Comparison of ENCODE assay signal across 13 cellular contexts in the genomic region with DNA sequence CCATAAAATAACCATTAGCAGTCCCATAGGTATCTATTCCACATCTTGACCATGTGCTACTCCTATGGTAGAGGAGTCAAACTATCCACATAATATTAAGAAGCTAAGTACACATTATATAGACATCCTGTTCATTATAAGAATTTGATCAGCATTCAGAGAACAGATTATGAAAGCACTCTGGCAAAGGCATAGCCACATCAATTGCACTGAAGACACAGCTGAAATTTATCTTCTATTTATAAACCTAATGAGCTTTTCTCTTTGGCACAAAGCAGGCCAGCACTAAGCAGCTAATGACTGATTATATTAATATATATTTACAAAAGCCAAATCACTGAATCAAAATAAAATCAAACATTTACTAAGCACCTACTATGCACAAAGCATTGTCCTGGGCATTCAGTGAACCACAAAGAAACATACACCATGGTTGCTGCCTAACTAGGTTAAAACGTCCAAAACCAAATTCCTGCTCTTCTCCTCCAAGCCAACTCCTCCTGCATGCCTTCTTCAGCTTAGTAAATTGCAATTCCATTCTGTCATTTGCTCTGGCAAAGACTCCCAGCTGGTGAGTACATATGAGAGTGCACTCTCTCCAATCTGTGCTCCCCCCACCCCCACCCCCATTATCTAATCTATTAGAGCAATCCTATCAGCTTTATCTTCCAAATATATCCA.
DNase-seq lines count a peak whose midpoint lies in the region; ATAC-seq and TF ChIP-seq lines count a peak whose summit lies in the region.
"Had no signal": no experiment of that assay in that cellular context is flagged by ENCODE, and none has a peak within 500 bp of the region (broad histone marks: within the 10 kb centered on the region; RNA-seq: fewer than 3 reads in every experiment).

No MANE protein-coding gene starts in this region.

- H3K27ac ChIP-seq in CD4-positive, CD25-positive, alpha-beta regulatory T cell (ENCODE audit: insufficient read depth, low read length, poor library complexity, severe bottlenecking), result peak overlapping the region; percentile 44
- H3K27ac ChIP-seq in VCaP, result peak overlapping the region; percentile 39; the same call in 1 of the 2 replicates
- H3K27ac ChIP-seq in Peyer's patch, result no peak overlapping the region
- H3K27ac ChIP-seq: SK-N-MC had no signal

- TF ChIP-seq POLR2A in Peyer's patch (IDR thresholded peaks at IDR 0.05), result no peak

- H3K36me3 ChIP-seq in CD4-positive, CD25-positive, alpha-beta regulatory T cell (ENCODE audit: control insufficient read depth, insufficient read depth, low read length), result peaks cover 11% of the 10 kb centered on the region
- no peaks in the 10 kb centered on the region for H3K36me3 ChIP-seq in Peyer's patch

- ATAC-seq in CD4-positive, CD25-positive, alpha-beta regulatory T cell (ENCODE audit: low read depth in 2 of 2), result peak; percentile 31 to 69
- no peak for ATAC-seq in HG02870 (IDR thresholded peaks at IDR 0.05; ENCODE audit: unreplicated experiment)
- ATAC-seq: stimulated activated naive B cell treated with anti-CD40 and anti-IgM and Interleukin-4, amounts not matched to agents 10 μg/mL and 1 μg/mL and 100 μg/mL, for 72 hours had no signal

- peaks cover 44% of the 10 kb centered on the region for H3K4me1 ChIP-seq in CD4-positive, CD25-positive, alpha-beta regulatory T cell (ENCODE audit: control insufficient read depth, insufficient read depth, low read length, poor library complexity, severe bottlenecking)
- no peaks in the 10 kb centered on the region for H3K4me1 ChIP-seq in Peyer's patch

- H3K36me3 Mint-ChIP-seq in CD4-positive, CD25-positive, alpha-beta regulatory T cell, result peaks cover 21% of the 10 kb centered on the region

- peak overlapping the region; percentile 6 for H3K4me3 ChIP-seq in CD4-positive, CD25-positive, alpha-beta regulatory T cell (ENCODE audit: low read depth, low read length)
- H3K4me3 ChIP-seq in fibroblast of pulmonary artery (replicated peaks; ENCODE audit: low read depth, low read length) (no peak overlapping the region), Peyer's patch (no peak overlapping the region)
- H3K4me3 ChIP-seq: SK-N-MC had no signal

- peaks cover 20 to 34% (median 23%) of the 10 kb centered on the region in 4 donors for H3K4me1 Mint-ChIP-seq in CD4-positive, CD25-positive, alpha-beta regulatory T cell

- no peak overlapping the region for H3K27ac Mint-ChIP-seq in CD4-positive, CD25-positive, alpha-beta regulatory T cell
- H3K27ac Mint-ChIP-seq: dendritic cell treated with granulocyte-macrophage colony-stimulating factor and Interleukin-4, amounts not matched to agents 40 ng/mL and 50 ng/mL, for 4 days; stimulated activated naive B cell treated with anti-CD40 and anti-IgM and Interleukin-4, amounts not matched to agents 10 μg/mL and 1 μg/mL and 100 μg/mL, for 72 hours had no signal

- H3K4me3 Mint-ChIP-seq in CD4-positive, CD25-positive, alpha-beta regulatory T cell, result no peak overlapping the region
- H3K4me3 Mint-ChIP-seq: dendritic cell treated with granulocyte-macrophage colony-stimulating factor and Interleukin-4, amounts not matched to agents 40 ng/mL and 50 ng/mL, for 4 days; stimulated activated naive B cell treated with anti-CD40 and anti-IgM and Interleukin-4, amounts not matched to agents 10 μg/mL and 1 μg/mL and 100 μg/mL, for 72 hours had no signal

- no peaks in the 10 kb centered on the region for H3K9me3 ChIP-seq in CD4-positive, CD25-positive, alpha-beta regulatory T cell (ENCODE audit: control insufficient read depth in 2 of 2, low read length in 2 of 2)
- no peaks in the 10 kb centered on the region for H3K9me3 ChIP-seq in Peyer's patch

- H3K27me3 ChIP-seq in CD4-positive, CD25-positive, alpha-beta regulatory T cell (ENCODE audit: control insufficient read depth, insufficient read depth, low read length), result no peaks in the 10 kb centered on the region
- H3K27me3 ChIP-seq in Peyer's patch, result no peaks in the 10 kb centered on the region

- DNase-seq in CD4-positive, CD25-positive, alpha-beta regulatory T cell, result peak in 1 of 3 donors; percentile 64
- DNase-seq in fibroblast of pulmonary artery (ENCODE audit: low read depth), result peak; percentile 31
- peak; percentile 60 for DNase-seq in myocyte (ENCODE audit: low read depth)
- no peak for DNase-seq in HCEC 1CT
- DNase-seq in Peyer's patch, result no peak
- no peak for DNase-seq in DMS153 treated with DMSO at 0.1 percent for 48 hours (lab: John Stamatoyannopoulos, UW; ENCODE audit: unreplicated experiment)
- DNase-seq: activated CD4-positive, alpha-beta T cell treated with anti-CD3 and anti-CD28 coated beads, Interleukin-2, amount 50 U/mL, for 4 hours; Karpas-422; stimulated activated naive B cell treated with anti-CD40 and anti-IgM and Interleukin-4, amounts not matched to agents 10 μg/mL and 1 μg/mL and 100 μg/mL, for 72 hours had no signal

- no peaks in the 10 kb centered on the region for H3K27me3 Mint-ChIP-seq in CD4-positive, CD25-positive, alpha-beta regulatory T cell
- H3K27me3 Mint-ChIP-seq: dendritic cell treated with granulocyte-macrophage colony-stimulating factor and Interleukin-4, amounts not matched to agents 40 ng/mL and 50 ng/mL, for 4 days; stimulated activated naive B cell treated with anti-CD40 and anti-IgM and Interleukin-4, amounts not matched to agents 10 μg/mL and 1 μg/mL and 100 μg/mL, for 72 hours had no signal

- peaks cover 0 to 2% (median 0%) of the 10 kb centered on the region in 7 donors for H3K9me3 Mint-ChIP-seq in CD4-positive, CD25-positive, alpha-beta regulatory T cell

- TF ChIP-seq CTCF in VCaP (conservative IDR thresholded peaks at IDR 0.05) (no peak), fibroblast of pulmonary artery (IDR thresholded peaks at IDR 0.05; ENCODE audit: low read length, missing control alignments) (no peak), Peyer's patch (IDR thresholded peaks at IDR 0.05) (no peak)

Comparison
In these comparisons a context has a peak if more than half of its experiments do, and no peak if none do; other contexts are left out.
1. DNase-seq: peak in fibroblast of pulmonary artery (single experiment) and myocyte (single experiment); none in HCEC 1CT (single experiment), Peyer's patch (0 of 3) and DMS153 treated with DMSO at 0.1 percent for 48 hours (single experiment).
2. H3K27ac ChIP-seq: peak in CD4-positive, CD25-positive, alpha-beta regulatory T cell (single experiment) and VCaP (single experiment); none in Peyer's patch (0 of 4).